Comparison of ENCODE assay signal across 1 cellular context in the genomic region with DNA sequence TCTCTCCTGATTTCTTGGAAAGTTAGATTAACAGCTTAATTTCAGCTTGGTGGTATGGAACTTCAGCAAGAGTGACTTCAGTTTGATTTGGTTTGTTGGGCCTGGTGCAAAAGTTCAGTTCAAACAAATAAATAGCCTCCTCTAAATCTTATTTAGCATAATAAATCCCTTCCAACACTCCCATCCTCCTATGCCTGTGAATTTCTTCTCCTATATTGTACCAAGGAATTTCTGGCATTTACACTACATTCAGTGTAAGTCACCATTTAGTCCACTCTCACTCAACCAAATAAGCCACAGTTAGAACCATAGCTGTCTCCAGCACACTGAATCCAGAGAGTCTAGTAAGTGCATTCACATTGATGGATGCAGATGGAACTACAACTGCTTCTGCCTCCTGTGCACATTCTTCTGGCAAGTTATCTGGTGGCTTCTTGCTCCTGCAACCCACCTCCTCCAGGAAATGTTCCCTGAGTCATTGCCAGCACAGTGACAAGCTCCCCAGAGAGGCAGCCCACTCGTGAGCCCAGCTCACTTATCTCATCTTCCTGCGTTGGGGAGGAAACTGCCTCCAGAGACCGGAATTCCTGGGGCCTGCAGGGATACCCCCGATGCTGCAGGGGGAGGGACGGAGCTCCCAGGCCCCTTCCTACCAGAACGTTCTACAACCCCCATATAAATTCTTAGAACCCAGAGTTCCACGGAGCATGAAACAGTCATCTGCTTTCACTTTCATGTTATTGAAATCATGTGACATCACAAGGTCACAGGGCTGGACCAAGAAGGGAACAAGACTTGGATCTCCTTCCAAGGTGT.
TF ChIP-seq lines count a peak whose summit lies in the region.

No MANE protein-coding gene starts in this region.

TF ChIP-seq in HepG2, 621 proteins besides CTCF, POLR2A, EP300 and RAD21 (continued from another document):
- TF ChIP-seq, protein P1, sequence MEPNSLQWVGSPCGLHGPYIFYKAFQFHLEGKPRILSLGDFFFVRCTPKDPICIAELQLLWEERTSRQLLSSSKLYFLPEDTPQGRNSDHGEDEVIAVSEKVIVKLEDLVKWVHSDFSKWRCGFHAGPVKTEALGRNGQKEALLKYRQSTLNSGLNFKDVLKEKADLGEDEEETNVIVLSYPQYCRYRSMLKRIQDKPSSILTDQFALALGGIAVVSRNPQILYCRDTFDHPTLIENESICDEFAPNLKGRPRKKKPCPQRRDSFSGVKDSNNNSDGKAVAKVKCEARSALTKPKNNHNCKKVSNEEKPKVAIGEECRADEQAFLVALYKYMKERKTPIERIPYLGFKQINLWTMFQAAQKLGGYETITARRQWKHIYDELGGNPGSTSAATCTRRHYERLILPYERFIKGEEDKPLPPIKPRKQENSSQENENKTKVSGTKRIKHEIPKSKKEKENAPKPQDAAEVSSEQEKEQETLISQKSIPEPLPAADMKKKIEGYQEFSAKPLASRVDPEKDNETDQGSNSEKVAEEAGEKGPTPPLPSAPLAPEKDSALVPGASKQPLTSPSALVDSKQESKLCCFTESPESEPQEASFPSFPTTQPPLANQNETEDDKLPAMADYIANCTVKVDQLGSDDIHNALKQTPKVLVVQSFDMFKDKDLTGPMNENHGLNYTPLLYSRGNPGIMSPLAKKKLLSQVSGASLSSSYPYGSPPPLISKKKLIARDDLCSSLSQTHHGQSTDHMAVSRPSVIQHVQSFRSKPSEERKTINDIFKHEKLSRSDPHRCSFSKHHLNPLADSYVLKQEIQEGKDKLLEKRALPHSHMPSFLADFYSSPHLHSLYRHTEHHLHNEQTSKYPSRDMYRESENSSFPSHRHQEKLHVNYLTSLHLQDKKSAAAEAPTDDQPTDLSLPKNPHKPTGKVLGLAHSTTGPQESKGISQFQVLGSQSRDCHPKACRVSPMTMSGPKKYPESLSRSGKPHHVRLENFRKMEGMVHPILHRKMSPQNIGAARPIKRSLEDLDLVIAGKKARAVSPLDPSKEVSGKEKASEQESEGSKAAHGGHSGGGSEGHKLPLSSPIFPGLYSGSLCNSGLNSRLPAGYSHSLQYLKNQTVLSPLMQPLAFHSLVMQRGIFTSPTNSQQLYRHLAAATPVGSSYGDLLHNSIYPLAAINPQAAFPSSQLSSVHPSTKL (CRISPR knock-in tag; IDR thresholded peaks at IDR 0.05), result no peak
